In the genomic region with DNA sequence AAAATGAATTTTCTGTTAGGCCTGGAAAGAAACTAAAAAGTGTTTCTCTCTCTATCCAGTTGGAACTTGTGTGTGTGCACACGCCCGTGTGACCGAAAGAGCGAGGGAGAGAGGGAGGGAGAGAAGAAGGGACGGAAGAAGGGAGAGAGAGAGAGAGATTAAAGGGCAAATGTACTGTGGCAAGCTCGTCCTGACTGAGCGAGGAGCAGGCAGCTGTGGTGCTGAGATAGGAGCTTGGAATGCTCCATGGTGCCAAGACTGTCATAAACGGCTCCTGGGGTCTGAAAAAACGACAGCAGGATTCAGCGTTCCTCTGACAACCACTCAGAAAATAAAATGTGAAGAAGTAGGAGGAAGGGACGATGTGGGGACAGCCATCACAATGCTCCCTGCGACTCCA, we compare ENCODE assay signal across 2 cellular contexts.
TF ChIP-seq lines count a peak whose summit lies in the region.

No MANE protein-coding gene starts in this region.

TF ChIP-seq in GM23338, 12 proteins besides CTCF, POLR2A, EP300 and RAD21:
- no peak for TF ChIP-seq POLR2AphosphoS5 (IDR thresholded peaks at IDR 0.05; ENCODE audit: low read depth)
- TF ChIP-seq ZNF114 (CRISPR knock-in tag; IDR thresholded peaks at IDR 0.05) = no peak

TF ChIP-seq in H1, 55 proteins besides CTCF, POLR2A, EP300 and RAD21:
- no peak for TF ChIP-seq PHF8 (conservative IDR thresholded peaks at IDR 0.05; ENCODE audit: low read depth, low read length)
- TF ChIP-seq KDM5A (IDR thresholded peaks at IDR 0.05; ENCODE audit: low read length) = no peak
- no peak for TF ChIP-seq ATF3 (IDR thresholded peaks at IDR 0.05; ENCODE audit: insufficient read depth, low read depth, low read length)
- TF ChIP-seq ASH2L (IDR thresholded peaks at IDR 0.05; ENCODE audit: low read length) = no peak
- no peak for TF ChIP-seq TAF7 (optimal IDR thresholded peaks at IDR 0.05; ENCODE audit: borderline replicate concordance, low read depth, low read length)
- TF ChIP-seq, protein P1, sequence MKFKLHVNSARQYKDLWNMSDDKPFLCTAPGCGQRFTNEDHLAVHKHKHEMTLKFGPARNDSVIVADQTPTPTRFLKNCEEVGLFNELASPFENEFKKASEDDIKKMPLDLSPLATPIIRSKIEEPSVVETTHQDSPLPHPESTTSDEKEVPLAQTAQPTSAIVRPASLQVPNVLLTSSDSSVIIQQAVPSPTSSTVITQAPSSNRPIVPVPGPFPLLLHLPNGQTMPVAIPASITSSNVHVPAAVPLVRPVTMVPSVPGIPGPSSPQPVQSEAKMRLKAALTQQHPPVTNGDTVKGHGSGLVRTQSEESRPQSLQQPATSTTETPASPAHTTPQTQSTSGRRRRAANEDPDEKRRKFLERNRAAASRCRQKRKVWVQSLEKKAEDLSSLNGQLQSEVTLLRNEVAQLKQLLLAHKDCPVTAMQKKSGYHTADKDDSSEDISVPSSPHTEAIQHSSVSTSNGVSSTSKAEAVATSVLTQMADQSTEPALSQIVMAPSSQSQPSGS (IDR thresholded peaks at IDR 0.05; ENCODE audit: low read length) = no peak
- TF ChIP-seq CHD1 (IDR thresholded peaks at IDR 0.05; ENCODE audit: low read depth, low read length) = no peak
- TF ChIP-seq GTF2F1 (IDR thresholded peaks at IDR 0.05; ENCODE audit: borderline replicate concordance, low read depth, low read length) = no peak
- no peak for TF ChIP-seq CBX8 (IDR thresholded peaks at IDR 0.05; ENCODE audit: borderline replicate concordance, low read depth, low read length)
- TF ChIP-seq, protein P2, sequence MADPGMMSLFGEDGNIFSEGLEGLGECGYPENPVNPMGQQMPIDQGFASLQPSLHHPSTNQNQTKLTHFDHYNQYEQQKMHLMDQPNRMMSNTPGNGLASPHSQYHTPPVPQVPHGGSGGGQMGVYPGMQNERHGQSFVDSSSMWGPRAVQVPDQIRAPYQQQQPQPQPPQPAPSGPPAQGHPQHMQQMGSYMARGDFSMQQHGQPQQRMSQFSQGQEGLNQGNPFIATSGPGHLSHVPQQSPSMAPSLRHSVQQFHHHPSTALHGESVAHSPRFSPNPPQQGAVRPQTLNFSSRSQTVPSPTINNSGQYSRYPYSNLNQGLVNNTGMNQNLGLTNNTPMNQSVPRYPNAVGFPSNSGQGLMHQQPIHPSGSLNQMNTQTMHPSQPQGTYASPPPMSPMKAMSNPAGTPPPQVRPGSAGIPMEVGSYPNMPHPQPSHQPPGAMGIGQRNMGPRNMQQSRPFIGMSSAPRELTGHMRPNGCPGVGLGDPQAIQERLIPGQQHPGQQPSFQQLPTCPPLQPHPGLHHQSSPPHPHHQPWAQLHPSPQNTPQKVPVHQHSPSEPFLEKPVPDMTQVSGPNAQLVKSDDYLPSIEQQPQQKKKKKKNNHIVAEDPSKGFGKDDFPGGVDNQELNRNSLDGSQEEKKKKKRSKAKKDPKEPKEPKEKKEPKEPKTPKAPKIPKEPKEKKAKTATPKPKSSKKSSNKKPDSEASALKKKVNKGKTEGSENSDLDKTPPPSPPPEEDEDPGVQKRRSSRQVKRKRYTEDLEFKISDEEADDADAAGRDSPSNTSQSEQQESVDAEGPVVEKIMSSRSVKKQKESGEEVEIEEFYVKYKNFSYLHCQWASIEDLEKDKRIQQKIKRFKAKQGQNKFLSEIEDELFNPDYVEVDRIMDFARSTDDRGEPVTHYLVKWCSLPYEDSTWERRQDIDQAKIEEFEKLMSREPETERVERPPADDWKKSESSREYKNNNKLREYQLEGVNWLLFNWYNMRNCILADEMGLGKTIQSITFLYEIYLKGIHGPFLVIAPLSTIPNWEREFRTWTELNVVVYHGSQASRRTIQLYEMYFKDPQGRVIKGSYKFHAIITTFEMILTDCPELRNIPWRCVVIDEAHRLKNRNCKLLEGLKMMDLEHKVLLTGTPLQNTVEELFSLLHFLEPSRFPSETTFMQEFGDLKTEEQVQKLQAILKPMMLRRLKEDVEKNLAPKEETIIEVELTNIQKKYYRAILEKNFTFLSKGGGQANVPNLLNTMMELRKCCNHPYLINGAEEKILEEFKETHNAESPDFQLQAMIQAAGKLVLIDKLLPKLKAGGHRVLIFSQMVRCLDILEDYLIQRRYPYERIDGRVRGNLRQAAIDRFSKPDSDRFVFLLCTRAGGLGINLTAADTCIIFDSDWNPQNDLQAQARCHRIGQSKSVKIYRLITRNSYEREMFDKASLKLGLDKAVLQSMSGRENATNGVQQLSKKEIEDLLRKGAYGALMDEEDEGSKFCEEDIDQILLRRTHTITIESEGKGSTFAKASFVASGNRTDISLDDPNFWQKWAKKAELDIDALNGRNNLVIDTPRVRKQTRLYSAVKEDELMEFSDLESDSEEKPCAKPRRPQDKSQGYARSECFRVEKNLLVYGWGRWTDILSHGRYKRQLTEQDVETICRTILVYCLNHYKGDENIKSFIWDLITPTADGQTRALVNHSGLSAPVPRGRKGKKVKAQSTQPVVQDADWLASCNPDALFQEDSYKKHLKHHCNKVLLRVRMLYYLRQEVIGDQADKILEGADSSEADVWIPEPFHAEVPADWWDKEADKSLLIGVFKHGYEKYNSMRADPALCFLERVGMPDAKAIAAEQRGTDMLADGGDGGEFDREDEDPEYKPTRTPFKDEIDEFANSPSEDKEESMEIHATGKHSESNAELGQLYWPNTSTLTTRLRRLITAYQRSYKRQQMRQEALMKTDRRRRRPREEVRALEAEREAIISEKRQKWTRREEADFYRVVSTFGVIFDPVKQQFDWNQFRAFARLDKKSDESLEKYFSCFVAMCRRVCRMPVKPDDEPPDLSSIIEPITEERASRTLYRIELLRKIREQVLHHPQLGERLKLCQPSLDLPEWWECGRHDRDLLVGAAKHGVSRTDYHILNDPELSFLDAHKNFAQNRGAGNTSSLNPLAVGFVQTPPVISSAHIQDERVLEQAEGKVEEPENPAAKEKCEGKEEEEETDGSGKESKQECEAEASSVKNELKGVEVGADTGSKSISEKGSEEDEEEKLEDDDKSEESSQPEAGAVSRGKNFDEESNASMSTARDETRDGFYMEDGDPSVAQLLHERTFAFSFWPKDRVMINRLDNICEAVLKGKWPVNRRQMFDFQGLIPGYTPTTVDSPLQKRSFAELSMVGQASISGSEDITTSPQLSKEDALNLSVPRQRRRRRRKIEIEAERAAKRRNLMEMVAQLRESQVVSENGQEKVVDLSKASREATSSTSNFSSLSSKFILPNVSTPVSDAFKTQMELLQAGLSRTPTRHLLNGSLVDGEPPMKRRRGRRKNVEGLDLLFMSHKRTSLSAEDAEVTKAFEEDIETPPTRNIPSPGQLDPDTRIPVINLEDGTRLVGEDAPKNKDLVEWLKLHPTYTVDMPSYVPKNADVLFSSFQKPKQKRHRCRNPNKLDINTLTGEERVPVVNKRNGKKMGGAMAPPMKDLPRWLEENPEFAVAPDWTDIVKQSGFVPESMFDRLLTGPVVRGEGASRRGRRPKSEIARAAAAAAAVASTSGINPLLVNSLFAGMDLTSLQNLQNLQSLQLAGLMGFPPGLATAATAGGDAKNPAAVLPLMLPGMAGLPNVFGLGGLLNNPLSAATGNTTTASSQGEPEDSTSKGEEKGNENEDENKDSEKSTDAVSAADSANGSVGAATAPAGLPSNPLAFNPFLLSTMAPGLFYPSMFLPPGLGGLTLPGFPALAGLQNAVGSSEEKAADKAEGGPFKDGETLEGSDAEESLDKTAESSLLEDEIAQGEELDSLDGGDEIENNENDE (IDR thresholded peaks at IDR 0.05; ENCODE audit: insufficient replicate concordance, low read length) = no peak
- TF ChIP-seq, protein P3, sequence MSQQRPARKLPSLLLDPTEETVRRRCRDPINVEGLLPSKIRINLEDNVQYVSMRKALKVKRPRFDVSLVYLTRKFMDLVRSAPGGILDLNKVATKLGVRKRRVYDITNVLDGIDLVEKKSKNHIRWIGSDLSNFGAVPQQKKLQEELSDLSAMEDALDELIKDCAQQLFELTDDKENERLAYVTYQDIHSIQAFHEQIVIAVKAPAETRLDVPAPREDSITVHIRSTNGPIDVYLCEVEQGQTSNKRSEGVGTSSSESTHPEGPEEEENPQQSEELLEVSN (IDR thresholded peaks at IDR 0.05) = no peak
- no peak for TF ChIP-seq TAF1 (IDR thresholded peaks at IDR 0.05; ENCODE audit: low read depth, low read length)
- TF ChIP-seq POU5F1 (IDR thresholded peaks at IDR 0.05; ENCODE audit: low read depth, low read length) = no peak
- TF ChIP-seq BACH1 (IDR thresholded peaks at IDR 0.05; ENCODE audit: low read length) = no peak
- TF ChIP-seq CBX5 (IDR thresholded peaks at IDR 0.05; ENCODE audit: low read depth, low read length) = no peak
